Comparison of ENCODE assay signal across 35 cellular contexts in genomic region chr5:133796186-133796585, GRCh38.
"Had no signal": no experiment of that assay in that cellular context is flagged by ENCODE, and none has a peak within 500 bp of the region (broad histone marks: within the 10 kb centered on the region; RNA-seq: fewer than 3 reads in every experiment).

No MANE protein-coding gene starts in this region.

- H3K9me3 Mint-ChIP-seq: activated B cell treated with CpG ODN at 0.5 μM for 24 hours; activated CD4-positive, alpha-beta memory T cell treated with anti-CD3 and anti-CD28 coated beads for 36 hours; activated CD4-positive, alpha-beta T cell treated with anti-CD3 and anti-CD28 coated beads, Interleukin-2, amount 10 ng/mL, durations not matched to agents 24 days and 14 days; activated CD8-positive, alpha-beta T cell treated with anti-CD3 and anti-CD28 coated beads for 36 hours; activated naive CD4-positive, alpha-beta T cell treated with anti-CD3 and anti-CD28 coated beads, Interleukin-2, amount 10 ng/mL, durations not matched to agents 7 days and 5 days; activated naive CD4-positive, alpha-beta T cell treated with anti-CD3 and anti-CD28 coated beads, Interleukin-2, amount 50 U/mL, for 24 hours; activated naive CD8-positive, alpha-beta T cell treated with anti-CD3 and anti-CD28 coated beads, Interleukin-2, amount 10 ng/mL, durations not matched to agents 7 days and 5 days; activated naive CD8-positive, alpha-beta T cell treated with anti-CD3 and anti-CD28 coated beads, Interleukin-2, amount 50 U/mL, for 24 hours; activated T-cell treated with anti-CD3 and anti-CD28 coated beads, Interleukin-2, amount 50 U/mL, for 4 hours; activated T-cell treated with anti-CD3 and anti-CD28 coated beads, Interleukin-2, amount 50 U/mL, for 72 hours; activated T-helper 1 cell treated with anti-CD3 and anti-CD28 coated beads, Interleukin-12 subunit alpha, Interleukin-12 subunit beta, Interleukin-2, Interleukin-4 antibody, amounts not matched to agents 30 ng/mL and 10 ng/mL and 1 ng/mL, durations not matched to agents 14 hours and 24 hours and 36 hours; activated T-helper 17 cell treated with anti-CD3 and anti-CD28 coated beads, Interleukin-2, amount 50 U/mL, for 72 hours; central memory CD8-positive, alpha-beta T cell; T-helper 1 cell treated with Interleukin-12 subunit alpha and Interleukin-12 subunit beta and Interleukin-4 antibody, amounts not matched to agents 30 μg/mL and 1 μg/mL, for 36 hours; T-helper 2 cell treated with Interferon-gamma antibody and Interleukin-4, amounts not matched to agents 5 μg/mL and 100 μg/mL, for 36 hours had no signal

- DNase-seq: activated B cell treated with CpG ODN at 0.5 μM for 24 hours; activated CD4-positive, alpha-beta memory T cell treated with anti-CD3 and anti-CD28 coated beads for 36 hours; activated CD4-positive, alpha-beta T cell treated with anti-CD3 and anti-CD28 coated beads for 4 hours; activated CD4-positive, alpha-beta T cell treated with anti-CD3 and anti-CD28 coated beads, Interleukin-2, amount 10 ng/mL, durations not matched to agents 24 days and 14 days; activated CD4-positive, alpha-beta T cell treated with anti-CD3 and anti-CD28 coated beads, Interleukin-2, amount 50 U/mL, for 1 hour; activated CD4-positive, alpha-beta T cell treated with anti-CD3 and anti-CD28 coated beads, Interleukin-2, amount 50 U/mL, for 4 hours; activated CD4-positive, CD25-positive, alpha-beta regulatory T cell treated with anti-CD3 and anti-CD28 coated beads, Interleukin-2, amount 50 U/mL, for 72 hours; activated CD8-positive, alpha-beta memory T cell treated with anti-CD3 and anti-CD28 coated beads, Interleukin-2, amount 50 U/mL, for 4 hours; activated CD8-positive, alpha-beta T cell treated with anti-CD3 and anti-CD28 coated beads for 36 hours; activated effector memory CD4-positive, alpha-beta T cell treated with anti-CD3 and anti-CD28 coated beads, Interleukin-2, amount 50 U/mL, for 16 hours; activated gamma-delta T cell treated with Interleukin-2 at 50 U/mL for 16 hours; activated naive CD4-positive, alpha-beta T cell; activated naive CD4-positive, alpha-beta T cell treated with anti-CD3 and anti-CD28 coated beads, Interleukin-2, amount 10 ng/mL, durations not matched to agents 7 days and 5 days; activated naive CD8-positive, alpha-beta T cell treated with anti-CD3 and anti-CD28 coated beads, Interleukin-2, amount 10 ng/mL, durations not matched to agents 7 days and 5 days; activated naive CD8-positive, alpha-beta T cell treated with anti-CD3 and anti-CD28 coated beads, Interleukin-2, amount 50 U/mL, for 24 hours; activated T-cell treated with anti-CD3 and anti-CD28 coated beads for 4 hours; activated T-cell treated with anti-CD3 and anti-CD28 coated beads, Interleukin-2, amount 50 U/mL, for 1 hour; activated T-cell treated with anti-CD3 and anti-CD28 coated beads, Interleukin-2, amount 50 U/mL, for 4 hours; activated T-cell treated with anti-CD3 and anti-CD28 coated beads, Interleukin-2, amount 50 U/mL, for 72 hours; amygdala; anterior cingulate cortex; T-helper 1 cell; T-helper 2 cell; T-helper 9 cell had no signal

- H3K4me1 Mint-ChIP-seq: activated B cell treated with CpG ODN at 0.5 μM for 24 hours; activated CD4-positive, alpha-beta T cell treated with anti-CD3 and anti-CD28 coated beads, Interleukin-2, amount 10 ng/mL, durations not matched to agents 24 days and 14 days; activated naive CD4-positive, alpha-beta T cell treated with anti-CD3 and anti-CD28 coated beads, Interleukin-2, amount 10 ng/mL, durations not matched to agents 7 days and 5 days; activated naive CD4-positive, alpha-beta T cell treated with anti-CD3 and anti-CD28 coated beads, Interleukin-2, amount 50 U/mL, for 24 hours; activated naive CD8-positive, alpha-beta T cell treated with anti-CD3 and anti-CD28 coated beads, Interleukin-2, amount 50 U/mL, for 24 hours; activated T-helper 17 cell treated with anti-CD3 and anti-CD28 coated beads, Interleukin-2, amount 50 U/mL, for 72 hours; brain; central memory CD8-positive, alpha-beta T cell had no signal

- H3K4me3 ChIP-seq: ascending aorta, cardiac muscle cell had no signal

- H3K36me3 Mint-ChIP-seq: activated CD4-positive, alpha-beta memory T cell treated with anti-CD3 and anti-CD28 coated beads for 36 hours; activated naive CD4-positive, alpha-beta T cell treated with anti-CD3 and anti-CD28 coated beads, Interleukin-2, amount 10 ng/mL, durations not matched to agents 7 days and 5 days; activated naive CD4-positive, alpha-beta T cell treated with anti-CD3 and anti-CD28 coated beads, Interleukin-2, amount 50 U/mL, for 24 hours; activated naive CD8-positive, alpha-beta T cell; activated naive CD8-positive, alpha-beta T cell treated with anti-CD3 and anti-CD28 coated beads, Interleukin-2, amount 10 ng/mL, durations not matched to agents 7 days and 5 days; brain had no signal

- H3K27me3 Mint-ChIP-seq: activated naive CD8-positive, alpha-beta T cell had no signal

- ATAC-seq: activated CD8-positive, alpha-beta T cell treated with anti-CD3 and anti-CD28 coated beads for 36 hours; activated naive CD8-positive, alpha-beta T cell treated with anti-CD3 and anti-CD28 coated beads, Interleukin-2, amount 50 U/mL, for 24 hours; activated T-cell treated with anti-CD3 and anti-CD28 coated beads, Interleukin-2, amount 50 U/mL, for 4 hours; activated T-cell treated with anti-CD3 and anti-CD28 coated beads, Interleukin-2, amount 50 U/mL, for 72 hours; activated T-helper 17 cell treated with anti-CD3 and anti-CD28 coated beads, Interleukin-2, amount 50 U/mL, for 72 hours had no signal

- H3K27ac ChIP-seq: cardiac muscle cell, VCaP had no signal

- H3K27me3 ChIP-seq: ascending aorta, cardiac muscle cell had no signal

- H3K9me3 ChIP-seq: ascending aorta had no signal

- H3K27ac Mint-ChIP-seq: activated B cell treated with CpG ODN at 0.5 μM for 24 hours; activated CD4-positive, alpha-beta memory T cell treated with anti-CD3 and anti-CD28 coated beads for 36 hours; activated CD4-positive, alpha-beta T cell treated with anti-CD3 and anti-CD28 coated beads, Interleukin-2, amount 10 ng/mL, durations not matched to agents 24 days and 14 days; activated CD8-positive, alpha-beta T cell treated with anti-CD3 and anti-CD28 coated beads for 36 hours; activated naive CD4-positive, alpha-beta T cell treated with anti-CD3 and anti-CD28 coated beads, Interleukin-2, amount 10 ng/mL, durations not matched to agents 7 days and 5 days; activated naive CD4-positive, alpha-beta T cell treated with anti-CD3 and anti-CD28 coated beads, Interleukin-2, amount 50 U/mL, for 24 hours; activated naive CD8-positive, alpha-beta T cell; activated naive CD8-positive, alpha-beta T cell treated with anti-CD3 and anti-CD28 coated beads, Interleukin-2, amount 10 ng/mL, durations not matched to agents 7 days and 5 days; activated naive CD8-positive, alpha-beta T cell treated with anti-CD3 and anti-CD28 coated beads, Interleukin-2, amount 50 U/mL, for 24 hours; activated T-cell treated with anti-CD3 and anti-CD28 coated beads, Interleukin-2, amount 50 U/mL, for 72 hours; activated T-helper 1 cell treated with anti-CD3 and anti-CD28 coated beads, Interleukin-12 subunit alpha, Interleukin-12 subunit beta, Interleukin-2, Interleukin-4 antibody, amounts not matched to agents 30 ng/mL and 10 ng/mL and 1 ng/mL, durations not matched to agents 14 hours and 24 hours and 36 hours; activated T-helper 17 cell treated with anti-CD3 and anti-CD28 coated beads, Interleukin-2, amount 50 U/mL, for 72 hours; brain; T-helper 1 cell treated with Interleukin-12 subunit alpha and Interleukin-12 subunit beta and Interleukin-4 antibody, amounts not matched to agents 30 μg/mL and 1 μg/mL, for 36 hours; T-helper 2 cell treated with Interferon-gamma antibody and Interleukin-4, amounts not matched to agents 5 μg/mL and 100 μg/mL, for 36 hours had no signal

- H3K36me3 ChIP-seq: ascending aorta, cardiac muscle cell had no signal

- H3K4me3 Mint-ChIP-seq: activated B cell treated with CpG ODN at 0.5 μM for 24 hours; activated CD4-positive, alpha-beta memory T cell treated with anti-CD3 and anti-CD28 coated beads for 36 hours; activated CD4-positive, alpha-beta T cell treated with anti-CD3 and anti-CD28 coated beads, Interleukin-2, amount 10 ng/mL, durations not matched to agents 24 days and 14 days; activated CD8-positive, alpha-beta T cell treated with anti-CD3 and anti-CD28 coated beads for 36 hours; activated naive CD4-positive, alpha-beta T cell treated with anti-CD3 and anti-CD28 coated beads, Interleukin-2, amount 10 ng/mL, durations not matched to agents 7 days and 5 days; activated naive CD4-positive, alpha-beta T cell treated with anti-CD3 and anti-CD28 coated beads, Interleukin-2, amount 50 U/mL, for 24 hours; activated naive CD8-positive, alpha-beta T cell; activated naive CD8-positive, alpha-beta T cell treated with anti-CD3 and anti-CD28 coated beads, Interleukin-2, amount 10 ng/mL, durations not matched to agents 7 days and 5 days; activated naive CD8-positive, alpha-beta T cell treated with anti-CD3 and anti-CD28 coated beads, Interleukin-2, amount 50 U/mL, for 24 hours; activated T-cell treated with anti-CD3 and anti-CD28 coated beads, Interleukin-2, amount 50 U/mL, for 4 hours; activated T-cell treated with anti-CD3 and anti-CD28 coated beads, Interleukin-2, amount 50 U/mL, for 72 hours; activated T-helper 1 cell treated with anti-CD3 and anti-CD28 coated beads, Interleukin-12 subunit alpha, Interleukin-12 subunit beta, Interleukin-2, Interleukin-4 antibody, amounts not matched to agents 30 ng/mL and 10 ng/mL and 1 ng/mL, durations not matched to agents 14 hours and 24 hours and 36 hours; activated T-helper 17 cell treated with anti-CD3 and anti-CD28 coated beads, Interleukin-2, amount 50 U/mL, for 72 hours; brain; central memory CD8-positive, alpha-beta T cell; T-helper 1 cell treated with Interleukin-12 subunit alpha and Interleukin-12 subunit beta and Interleukin-4 antibody, amounts not matched to agents 30 μg/mL and 1 μg/mL, for 36 hours; T-helper 2 cell treated with Interferon-gamma antibody and Interleukin-4, amounts not matched to agents 5 μg/mL and 100 μg/mL, for 36 hours had no signal
